In genomic region chr16:69132424-69133252, GRCh38 we compare ENCODE assay signal across 8 cellular contexts. TPM values are rescaled to one million over a fixed set of nuclear protein-coding genes. Genes with fewer than 3 reads are reported as not detected.
DNase-seq lines count a peak whose midpoint lies in the region; ATAC-seq and TF ChIP-seq lines count a peak whose summit lies in the region.

CHTF8 (minus strand) TSS chr16:69132588; CDS start chr16:69121458, 11,130 bp downstream.
UTP4 (plus strand) TSS chr16:69132649; CDS start chr16:69133460, 811 bp downstream.

- H3K36me3 ChIP-seq in HEK293 (ENCODE audit: control insufficient read depth in 2 of 2, insufficient read depth in 1 of 2, low read length in 2 of 2): peaks cover 22 to 46% of the 10 kb centered on the region in 2 experiments; a peak in 2 of 3 replicates
- H3K36me3 ChIP-seq in prostate gland: no peaks in the 10 kb centered on the region
- H3K36me3 ChIP-seq in upper lobe of right lung: peaks cover 26% of the 10 kb centered on the region

- TF ChIP-seq CTCF in HEK293 (tag by site-specific recombination; IDR thresholded peaks at IDR 0.05) (0 out of 2 replicates have a peak, but pooled peaks have one; percentile 9), prostate gland (IDR thresholded peaks at IDR 0.05) (peak in 2 of 4 experiments; percentile 13 to 29), upper lobe of right lung (IDR thresholded peaks at IDR 0.05) (no peak)

- DNase-seq in MV-4-11 (lab: John Stamatoyannopoulos, UW): peak; percentile 65
- DNase-seq in T-helper 1 cell: peak; percentile 72 to 88 (median 81)
- DNase-seq in left cardiac atrium: peak; percentile 92
- DNase-seq in prostate gland (ENCODE audit: low spot score): peak; percentile 83
- DNase-seq in upper lobe of right lung: peak; percentile 95

- 1% methylated on average over 53 to 78 of the region's 78 CpGs for WGBS in adipose tissue, 3 donors
- WGBS in prostate gland: under 1% methylated on average over 52 of the region's 78 CpGs

- H3K27ac ChIP-seq in HEK293 (ENCODE audit: extremely low read depth, low read depth, low read length) (peak within 1 kb of the TSS; percentile 95), adipose tissue (ENCODE audit: low read depth, low read length) (peak within 1 kb of the TSS; percentile 87), prostate gland (peak within 1 kb of the TSS; percentile 86 to 97), upper lobe of right lung (peak within 1 kb of the TSS; percentile 89)

- POLR2A ChIA-PET in HEK293 (lab: Yijun Ruan, JAX): interaction anchor here (0.5 to 1.3 kb wide), 6 partner anchors 9 to 211 kb away, joined by 3 to 7 read pairs (median 3); no protein-coding TSS in a partner anchor

- TF ChIP-seq POLR2A in prostate gland (IDR thresholded peaks at IDR 0.05): peak; percentile 81

- no peaks in the 10 kb centered on the region for H3K27me3 ChIP-seq in prostate gland (replicated peaks; ENCODE audit: insufficient read depth)
- H3K27me3 ChIP-seq in upper lobe of right lung: no peaks in the 10 kb centered on the region

- intact Hi-C loops in left cardiac atrium (cut with DNase I) (no loop called here), prostate gland (cut with DNase I) (loop anchor here (2.0 kb wide), 1 partner anchor 56 kb away; no protein-coding TSS in a partner anchor), upper lobe of right lung (cut with DNase I) (loop anchor here (10.0 kb wide), 1 partner anchor 888 kb away; the partner anchor contains the start of gene PLA2G15)

- CTCF ChIA-PET in HEK293 (lab: Yijun Ruan, JAX): interaction anchor here (0.6 to 1.9 kb wide), 4 partner anchors 9 to 157 kb away, joined by 4 to 10 read pairs (median 5); no protein-coding TSS in a partner anchor

- no peaks in the 10 kb centered on the region for H3K9me3 ChIP-seq in HEK293 (ENCODE audit: control insufficient read depth, insufficient read depth, low read depth, low read length)
- no peaks in the 10 kb centered on the region for H3K9me3 ChIP-seq in prostate gland
- no peaks in the 10 kb centered on the region for H3K9me3 ChIP-seq in upper lobe of right lung

- H3K4me1 ChIP-seq in HEK293 (ENCODE audit: control insufficient read depth, insufficient read depth, low read length): peaks cover 3% of the 10 kb centered on the region; the same call in 1 of the 2 replicates
- H3K4me1 ChIP-seq in prostate gland (replicated peaks): peaks cover 13% of the 10 kb centered on the region
- peaks cover 20% of the 10 kb centered on the region for H3K4me1 ChIP-seq in upper lobe of right lung

- H3K4me3 ChIP-seq in GM08714 (ENCODE audit: low read length): peak within 1 kb of the TSS; percentile 100
- H3K4me3 ChIP-seq in HEK293 (ENCODE audit: low read depth, low read length): peak within 1 kb of the TSS; percentile 83
- peak within 1 kb of the TSS; percentile 91 to 97 for H3K4me3 ChIP-seq in prostate gland
- peak within 1 kb of the TSS; percentile 87 for H3K4me3 ChIP-seq in upper lobe of right lung

- ATAC-seq in left cardiac atrium: peak; percentile 95 to 98
- peak; percentile 96 for ATAC-seq in upper lobe of right lung

TF ChIP-seq in HEK293, 187 proteins besides CTCF, POLR2A, EP300 and RAD21 (continues in another document):
- TF ChIP-seq ZNF660 (tag by site-specific recombination; IDR thresholded peaks at IDR 0.05) (no peak), ZNF394 (tag by site-specific recombination; IDR thresholded peaks at IDR 0.05; ENCODE audit: borderline replicate concordance) (no peak), OSR2 (tag by site-specific recombination; IDR thresholded peaks at IDR 0.05) (no peak), ZNF302 (tag by site-specific recombination; IDR thresholded peaks at IDR 0.05; ENCODE audit: low read depth) (no peak), ZNF391 (tag by site-specific recombination; IDR thresholded peaks at IDR 0.05; ENCODE audit: borderline replicate concordance, low read depth) (peak; percentile 34; the same call in 1 of the 2 replicates), ZNF585B (tag by site-specific recombination; IDR thresholded peaks at IDR 0.05) (no peak), ZFP37 (tag by site-specific recombination; IDR thresholded peaks at IDR 0.05) (no peak), SP3 (tag by site-specific recombination; IDR thresholded peaks at IDR 0.05) (no peak), RBAK (tag by site-specific recombination; IDR thresholded peaks at IDR 0.05) (no peak), ZNF701 (tag by site-specific recombination; IDR thresholded peaks at IDR 0.05) (no peak), ZNF658 (tag by site-specific recombination; IDR thresholded peaks at IDR 0.05) (no peak), ZNF404 (tag by site-specific recombination; IDR thresholded peaks at IDR 0.05) (no peak), ZBTB44 (tag by site-specific recombination; IDR thresholded peaks at IDR 0.05) (no peak), ZNF791 (tag by site-specific recombination; IDR thresholded peaks at IDR 0.05) (no peak), ZSCAN30 (tag by site-specific recombination; IDR thresholded peaks at IDR 0.05) (0 out of 2 replicates have a peak, but pooled peaks have one; percentile 14), ZFP3 (tag by site-specific recombination; IDR thresholded peaks at IDR 0.05; ENCODE audit: low read depth) (no peak), ZNF121 (tag by site-specific recombination; IDR thresholded peaks at IDR 0.05) (no peak), ZNF561 (tag by site-specific recombination; IDR thresholded peaks at IDR 0.05; ENCODE audit: borderline replicate concordance) (peak; percentile 53; the same call in 1 of the 2 replicates), MZF1 (tag by site-specific recombination; IDR thresholded peaks at IDR 0.05; ENCODE audit: borderline replicate concordance) (no peak), ZBTB17 (tag by site-specific recombination; IDR thresholded peaks at IDR 0.05) (peak; percentile 18)
- TF ChIP-seq, protein P1, sequence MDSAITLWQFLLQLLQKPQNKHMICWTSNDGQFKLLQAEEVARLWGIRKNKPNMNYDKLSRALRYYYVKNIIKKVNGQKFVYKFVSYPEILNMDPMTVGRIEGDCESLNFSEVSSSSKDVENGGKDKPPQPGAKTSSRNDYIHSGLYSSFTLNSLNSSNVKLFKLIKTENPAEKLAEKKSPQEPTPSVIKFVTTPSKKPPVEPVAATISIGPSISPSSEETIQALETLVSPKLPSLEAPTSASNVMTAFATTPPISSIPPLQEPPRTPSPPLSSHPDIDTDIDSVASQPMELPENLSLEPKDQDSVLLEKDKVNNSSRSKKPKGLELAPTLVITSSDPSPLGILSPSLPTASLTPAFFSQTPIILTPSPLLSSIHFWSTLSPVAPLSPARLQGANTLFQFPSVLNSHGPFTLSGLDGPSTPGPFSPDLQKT (IDR thresholded peaks at IDR 0.05; ENCODE audit: borderline replicate concordance, low read depth, low read length): no peak
- TF ChIP-seq, protein P2, sequence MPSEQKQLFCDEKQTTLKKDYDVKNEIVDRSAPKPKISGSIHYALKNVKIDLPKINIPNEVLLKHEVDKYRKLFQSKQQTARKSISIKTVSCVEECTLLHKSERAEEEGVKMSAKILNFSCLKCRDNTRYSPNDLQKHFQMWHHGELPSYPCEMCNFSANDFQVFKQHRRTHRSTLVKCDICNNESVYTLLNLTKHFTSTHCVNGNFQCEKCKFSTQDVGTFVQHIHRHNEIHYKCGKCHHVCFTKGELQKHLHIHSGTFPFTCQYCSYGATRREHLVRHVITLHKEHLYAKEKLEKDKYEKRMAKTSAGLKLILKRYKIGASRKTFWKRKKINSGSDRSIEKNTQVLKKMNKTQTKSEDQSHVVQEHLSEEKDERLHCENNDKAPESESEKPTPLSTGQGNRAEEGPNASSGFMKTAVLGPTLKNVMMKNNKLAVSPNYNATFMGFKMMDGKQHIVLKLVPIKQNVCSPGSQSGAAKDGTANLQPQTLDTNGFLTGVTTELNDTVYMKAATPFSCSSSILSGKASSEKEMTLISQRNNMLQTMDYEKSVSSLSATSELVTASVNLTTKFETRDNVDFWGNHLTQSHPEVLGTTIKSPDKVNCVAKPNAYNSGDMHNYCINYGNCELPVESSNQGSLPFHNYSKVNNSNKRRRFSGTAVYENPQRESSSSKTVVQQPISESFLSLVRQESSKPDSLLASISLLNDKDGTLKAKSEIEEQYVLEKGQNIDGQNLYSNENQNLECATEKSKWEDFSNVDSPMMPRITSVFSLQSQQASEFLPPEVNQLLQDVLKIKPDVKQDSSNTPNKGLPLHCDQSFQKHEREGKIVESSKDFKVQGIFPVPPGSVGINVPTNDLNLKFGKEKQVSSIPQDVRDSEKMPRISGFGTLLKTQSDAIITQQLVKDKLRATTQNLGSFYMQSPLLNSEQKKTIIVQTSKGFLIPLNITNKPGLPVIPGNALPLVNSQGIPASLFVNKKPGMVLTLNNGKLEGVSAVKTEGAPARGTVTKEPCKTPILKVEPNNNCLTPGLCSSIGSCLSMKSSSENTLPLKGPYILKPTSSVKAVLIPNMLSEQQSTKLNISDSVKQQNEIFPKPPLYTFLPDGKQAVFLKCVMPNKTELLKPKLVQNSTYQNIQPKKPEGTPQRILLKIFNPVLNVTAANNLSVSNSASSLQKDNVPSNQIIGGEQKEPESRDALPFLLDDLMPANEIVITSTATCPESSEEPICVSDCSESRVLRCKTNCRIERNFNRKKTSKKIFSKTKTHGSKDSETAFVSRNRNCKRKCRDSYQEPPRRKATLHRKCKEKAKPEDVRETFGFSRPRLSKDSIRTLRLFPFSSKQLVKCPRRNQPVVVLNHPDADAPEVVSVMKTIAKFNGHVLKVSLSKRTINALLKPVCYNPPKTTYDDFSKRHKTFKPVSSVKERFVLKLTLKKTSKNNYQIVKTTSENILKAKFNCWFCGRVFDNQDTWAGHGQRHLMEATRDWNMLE (tag by site-specific recombination; conservative IDR thresholded peaks at IDR 0.05; ENCODE audit: low read depth): peak; percentile 43

RNA-seq across cellular contexts. Expression of gene CHTF8, which starts in this region (rescaled TPM):
- 10 to 100 TPM; 39.2 to 50.9 (median 42.2) TPM for polyA plus RNA-seq in adipose tissue
- total RNA-seq in left cardiac atrium (10 to 100 TPM; 52.9 to 56.7 TPM), prostate gland (100 to 1,000 TPM; 124 to 171 TPM), upper lobe of right lung (97.3 TPM)

RNA-seq across cellular contexts. Expression of gene UTP4, which starts in this region (rescaled TPM):
- 10 to 100 TPM; 17.6 to 50.2 (median 20.9) TPM for polyA plus RNA-seq in adipose tissue
- total RNA-seq in left cardiac atrium (10 to 100 TPM; 26.6 to 32.9 TPM), prostate gland (10 to 100 TPM; 18.4 to 51.0 TPM), upper lobe of right lung (36.5 TPM)

Comparison
In these comparisons a context has a peak if more than half of its experiments do, and no peak if none do; other contexts are left out.
1. Peak in every context shown above with its lines: DNase-seq, ATAC-seq, H3K4me3 ChIP-seq and H3K27ac ChIP-seq.
2. intact Hi-C loops: an anchor here in prostate gland (2.0 kb wide) and upper lobe of right lung (10.0 kb wide); none called in left cardiac atrium.